ENCODE assay signal across 27 cellular contexts in genomic region chr16:88893127-88893968, GRCh38. TPM values are rescaled to one million over a fixed set of nuclear protein-coding genes. Genes with fewer than 3 reads are reported as not detected.
"Had no signal": no experiment of that assay in that cellular context is flagged by ENCODE, and none has a peak within 500 bp of the region (broad histone marks: within the 10 kb centered on the region; RNA-seq: fewer than 3 reads in every experiment).

No MANE protein-coding gene starts in this region.

- H3K4me1 Mint-ChIP-seq: activated naive CD8-positive, alpha-beta T cell treated with anti-CD3 and anti-CD28 coated beads, Interleukin-2, amount 10 ng/mL, durations not matched to agents 7 days and 5 days; central memory CD8-positive, alpha-beta T cell; natural killer cell; stimulated activated effector memory CD8-positive, alpha-beta T cell treated with anti-CD3 and anti-CD28 coated beads, Interleukin-12 subunit alpha, Interleukin-12 subunit beta, amount 100 ng/mL, for 72 hours; WTC11 had no signal

- H3K9me3 Mint-ChIP-seq: activated naive CD4-positive, alpha-beta T cell treated with anti-CD3 and anti-CD28 coated beads for 36 hours; activated naive CD8-positive, alpha-beta T cell treated with anti-CD3 and anti-CD28 coated beads, Interleukin-2, amount 10 ng/mL, durations not matched to agents 7 days and 5 days; activated T-cell treated with anti-CD3 and anti-CD28 coated beads, Interleukin-2, amount 50 U/mL, for 72 hours; central memory CD8-positive, alpha-beta T cell; natural killer cell; stimulated activated effector memory CD8-positive, alpha-beta T cell treated with anti-CD3 and anti-CD28 coated beads, Interleukin-12 subunit alpha, Interleukin-12 subunit beta, amount 100 ng/mL, for 72 hours; stimulated activated naive CD8-positive, alpha-beta T cell treated with anti-CD3 and anti-CD28 coated beads, Interleukin-15, amount 100 ng/mL, for 72 hours; WTC11 had no signal

- H3K4me3 Mint-ChIP-seq: activated naive CD4-positive, alpha-beta T cell treated with anti-CD3 and anti-CD28 coated beads for 36 hours; activated naive CD8-positive, alpha-beta T cell treated with anti-CD3 and anti-CD28 coated beads, Interleukin-2, amount 10 ng/mL, durations not matched to agents 7 days and 5 days; activated T-cell treated with anti-CD3 and anti-CD28 coated beads, Interleukin-2, amount 50 U/mL, for 72 hours; central memory CD8-positive, alpha-beta T cell; natural killer cell; stimulated activated effector memory CD8-positive, alpha-beta T cell treated with anti-CD3 and anti-CD28 coated beads, Interleukin-12 subunit alpha, Interleukin-12 subunit beta, amount 100 ng/mL, for 72 hours; stimulated activated naive CD8-positive, alpha-beta T cell treated with anti-CD3 and anti-CD28 coated beads, Interleukin-15, amount 100 ng/mL, for 72 hours; WTC11 had no signal

- H3K9me3 ChIP-seq: breast epithelium, gastroesophageal sphincter, lower lobe of right lung, tibial nerve had no signal

- H3K27me3 ChIP-seq: breast epithelium, heart right ventricle, tibial nerve had no signal

- H3K27me3 Mint-ChIP-seq: activated naive CD8-positive, alpha-beta T cell treated with anti-CD3 and anti-CD28 coated beads, Interleukin-2, amount 10 ng/mL, durations not matched to agents 7 days and 5 days; central memory CD8-positive, alpha-beta T cell; progenitor cell of endocrine pancreas; stimulated activated naive CD8-positive, alpha-beta T cell treated with anti-CD3 and anti-CD28 coated beads, Interleukin-15, amount 100 ng/mL, for 72 hours had no signal

- H3K36me3 ChIP-seq: breast epithelium had no signal

- DNase-seq: activated CD4-positive, alpha-beta T cell treated with anti-CD3 and anti-CD28 coated beads, Interleukin-2, amount 50 U/mL, for 48 hours; activated effector memory CD4-positive, alpha-beta T cell treated with Interleukin-2 at 50 U/mL for 16 hours; activated naive CD4-positive, alpha-beta T cell treated with anti-CD3 and anti-CD28 coated beads for 36 hours; activated naive CD8-positive, alpha-beta T cell treated with anti-CD3 and anti-CD28 coated beads, Interleukin-2, amount 10 ng/mL, durations not matched to agents 7 days and 5 days; activated T-cell treated with anti-CD3 and anti-CD28 coated beads, Interleukin-2, amount 50 U/mL, for 72 hours; amniotic stem cell; effector memory CD4-positive, alpha-beta T cell; heart right ventricle; lower lobe of right lung; natural killer cell; stimulated activated CD4-positive, alpha-beta T cell treated with anti-CD3 and anti-CD28 coated beads, Interleukin-1b, Interleukin-23, amount 100 ng/mL, for 48 hours; stimulated activated naive CD8-positive, alpha-beta T cell treated with anti-CD3 and anti-CD28 coated beads, Interleukin-15, amount 100 ng/mL, for 72 hours; T-helper 9 cell had no signal

- H3K4me3 ChIP-seq: breast epithelium, gastroesophageal sphincter, heart right ventricle, lower lobe of right lung, tibial nerve had no signal

- H3K36me3 Mint-ChIP-seq: activated naive CD8-positive, alpha-beta T cell treated with anti-CD3 and anti-CD28 coated beads, Interleukin-2, amount 10 ng/mL, durations not matched to agents 7 days and 5 days; natural killer cell; stimulated activated effector memory CD8-positive, alpha-beta T cell treated with anti-CD3 and anti-CD28 coated beads, Interleukin-12 subunit alpha, Interleukin-12 subunit beta, amount 100 ng/mL, for 72 hours; WTC11 had no signal

- ATAC-seq: activated T-cell treated with anti-CD3 and anti-CD28 coated beads, Interleukin-2, amount 50 U/mL, for 72 hours; gastroesophageal sphincter; heart right ventricle; left lobe of liver; lower lobe of right lung; natural killer cell; stimulated activated effector memory CD8-positive, alpha-beta T cell treated with anti-CD3 and anti-CD28 coated beads, Interleukin-12 subunit alpha, Interleukin-12 subunit beta, amount 100 ng/mL, for 72 hours; stimulated activated naive CD8-positive, alpha-beta T cell treated with anti-CD3 and anti-CD28 coated beads, Interleukin-15, amount 100 ng/mL, for 72 hours; WTC11 had no signal

- H3K27ac ChIP-seq: breast epithelium, gastroesophageal sphincter, heart right ventricle, lower lobe of right lung, tibial nerve had no signal

- H3K27ac Mint-ChIP-seq: activated naive CD4-positive, alpha-beta T cell treated with anti-CD3 and anti-CD28 coated beads for 36 hours; activated naive CD8-positive, alpha-beta T cell treated with anti-CD3 and anti-CD28 coated beads, Interleukin-2, amount 10 ng/mL, durations not matched to agents 7 days and 5 days; activated T-cell treated with anti-CD3 and anti-CD28 coated beads, Interleukin-2, amount 50 U/mL, for 72 hours; natural killer cell; progenitor cell of endocrine pancreas; stimulated activated effector memory CD8-positive, alpha-beta T cell treated with anti-CD3 and anti-CD28 coated beads, Interleukin-12 subunit alpha, Interleukin-12 subunit beta, amount 100 ng/mL, for 72 hours; stimulated activated naive CD8-positive, alpha-beta T cell treated with anti-CD3 and anti-CD28 coated beads, Interleukin-15, amount 100 ng/mL, for 72 hours; WTC11 had no signal

- H3K4me1 ChIP-seq: breast epithelium, gastroesophageal sphincter, lower lobe of right lung had no signal

RNA-seq across cellular contexts. Expression of gene PABPN1L, which starts 26.9 kb away (rescaled TPM):
- total RNA-seq: activated naive CD4-positive, alpha-beta T cell treated with anti-CD3 and anti-CD28 coated beads for 36 hours; activated naive CD8-positive, alpha-beta T cell treated with anti-CD3 and anti-CD28 coated beads, Interleukin-2, amount 10 ng/mL, durations not matched to agents 7 days and 5 days; activated T-cell treated with anti-CD3 and anti-CD28 coated beads, Interleukin-2, amount 50 U/mL, for 72 hours; breast epithelium; dermis microvascular lymphatic vessel endothelial cell; lower lobe of right lung; mesenteric fat pad; osteocyte; T-helper 1 cell treated with Interleukin-12 subunit alpha and Interleukin-12 subunit beta and Interleukin-4 antibody, amounts not matched to agents 30 ng/mL and 1 ng/mL, for 36 hours; tibial nerve; urinary bladder; WTC11 had no signal
- polyA plus RNA-seq: heart right ventricle, keratinocyte, urinary bladder had no signal
